Comparison of ENCODE assay signal across 17 cellular contexts in the genomic region with DNA sequence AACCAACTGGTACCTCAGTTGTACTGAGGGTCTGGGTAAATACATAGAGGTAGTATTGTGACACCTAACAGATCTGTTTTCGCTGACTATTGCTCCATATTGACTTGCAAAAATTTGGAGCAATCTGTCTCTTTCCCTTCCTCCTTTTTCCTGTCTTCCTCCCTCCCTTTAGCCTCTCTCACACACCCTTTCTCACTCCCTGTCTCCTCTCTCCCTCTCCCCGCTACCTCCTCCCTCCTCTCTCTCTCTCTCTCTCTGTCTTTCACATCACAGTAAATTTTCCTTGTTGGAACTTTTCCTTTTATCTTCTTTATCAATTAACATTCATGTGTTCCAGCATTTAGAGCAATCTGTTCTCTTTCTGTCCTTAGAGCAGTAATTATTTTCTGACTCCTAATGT.
"Had no signal": no experiment of that assay in that cellular context is flagged by ENCODE, and none has a peak within 500 bp of the region (broad histone marks: within the 10 kb centered on the region; RNA-seq: fewer than 3 reads in every experiment).

No MANE protein-coding gene starts in this region.

- H3K4me1 Mint-ChIP-seq: naive thymus-derived CD8-positive, alpha-beta T cell had no signal

- H3K27me3 Mint-ChIP-seq: dendritic cell treated with granulocyte-macrophage colony-stimulating factor and Interleukin-4, amounts not matched to agents 40 ng/mL and 50 ng/mL, for 4 days had no signal

- H3K36me3 Mint-ChIP-seq: naive thymus-derived CD8-positive, alpha-beta T cell had no signal

- H3K36me3 ChIP-seq: heart left ventricle, ovary, right atrium auricular region, sigmoid colon had no signal

- H3K4me1 ChIP-seq: foreskin keratinocyte, heart left ventricle, right atrium auricular region, sigmoid colon had no signal

- H3K4me3 Mint-ChIP-seq: dendritic cell treated with granulocyte-macrophage colony-stimulating factor and Interleukin-4, amounts not matched to agents 40 ng/mL and 50 ng/mL, for 4 days; effector memory CD8-positive, alpha-beta T cell; naive thymus-derived CD8-positive, alpha-beta T cell had no signal

- H3K27ac Mint-ChIP-seq: dendritic cell treated with granulocyte-macrophage colony-stimulating factor and Interleukin-4, amounts not matched to agents 40 ng/mL and 50 ng/mL, for 4 days; effector memory CD8-positive, alpha-beta T cell; naive thymus-derived CD8-positive, alpha-beta T cell had no signal

- H3K9me3 ChIP-seq: heart left ventricle, mucosa of descending colon, ovary, right atrium auricular region, sigmoid colon had no signal

- ATAC-seq: effector memory CD8-positive, alpha-beta T cell; foreskin keratinocyte; heart left ventricle; left lobe of liver; mucosa of descending colon; naive thymus-derived CD8-positive, alpha-beta T cell had no signal

- H3K9me3 Mint-ChIP-seq: dendritic cell treated with granulocyte-macrophage colony-stimulating factor and Interleukin-4, amounts not matched to agents 40 ng/mL and 50 ng/mL, for 4 days; effector memory CD8-positive, alpha-beta T cell had no signal

- H3K4me3 ChIP-seq: heart left ventricle, mucosa of descending colon, ovary, right atrium auricular region, sigmoid colon, skin epidermis had no signal

- H3K27ac ChIP-seq: foreskin keratinocyte, heart left ventricle, ovary, right atrium auricular region, sigmoid colon, skin epidermis had no signal

- DNase-seq: effector memory CD8-positive, alpha-beta T cell; erythroblast; foreskin keratinocyte; heart left ventricle; hippocampal formation; islet precursor cell; mammary epithelial cell; mucosa of descending colon; naive thymus-derived CD8-positive, alpha-beta T cell; ovary; sigmoid colon; stimulated activated naive CD4-positive, alpha-beta T cell treated with Interleukin-2 at 50 U/mL for 16 hours; trophoblast cell had no signal

- H3K27me3 ChIP-seq: foreskin keratinocyte, heart left ventricle, ovary, right atrium auricular region, sigmoid colon had no signal
